Comparison of ENCODE assay signal across 1 cellular context in the genomic region with DNA sequence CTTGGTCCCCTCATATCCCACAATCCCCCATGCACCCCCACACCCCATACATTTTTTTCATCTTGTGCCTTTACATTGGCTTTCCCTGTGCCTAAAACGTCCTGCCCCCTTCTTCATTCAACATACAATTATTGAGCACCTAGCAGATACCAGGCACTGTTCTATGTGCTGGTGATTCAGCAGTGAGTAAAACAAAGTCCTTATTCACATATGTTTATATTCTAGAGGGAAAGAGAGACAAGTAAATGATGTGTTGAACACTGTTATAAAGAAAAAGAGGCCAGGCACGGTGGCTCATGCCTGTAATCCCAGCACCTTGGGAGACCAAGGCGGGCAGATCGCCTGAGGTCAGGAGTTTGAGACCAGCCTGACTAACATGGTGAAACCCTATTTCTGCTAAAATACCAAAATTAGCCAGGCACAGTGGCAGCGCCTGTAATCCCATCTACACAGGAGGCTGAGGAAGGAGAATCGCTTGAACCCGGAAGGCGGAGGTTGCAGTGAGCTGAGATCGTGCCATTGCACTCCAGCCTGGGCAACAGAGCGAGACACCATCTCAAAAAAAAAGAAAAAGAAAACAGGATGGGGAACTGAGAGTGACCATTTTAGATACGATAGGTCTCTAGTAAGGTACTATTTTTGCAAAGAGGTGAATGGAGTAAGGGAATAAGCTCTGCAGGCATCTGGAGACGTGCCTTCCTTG.
TF ChIP-seq lines count a peak whose summit lies in the region.

No MANE protein-coding gene starts in this region.

TF ChIP-seq in GM12878, 131 proteins besides CTCF, POLR2A, EP300 and RAD21 (continued from another document):
- TF ChIP-seq ETV6 (conservative IDR thresholded peaks at IDR 0.05 in 1 of 2, IDR thresholded peaks at IDR 0.05 in 1 of 2; ENCODE audit: borderline replicate concordance in 1 of 2, low read depth in 1 of 2) (no peak), DPF2 (IDR thresholded peaks at IDR 0.05) (no peak; the same call in 1 of the 2 replicates), NR2C2 (IDR thresholded peaks at IDR 0.05; ENCODE audit: borderline replicate concordance, control insufficient read depth, insufficient read length, low read depth) (no peak), GABPA (IDR thresholded peaks at IDR 0.05; ENCODE audit: low read depth) (no peak), IRF3 (IDR thresholded peaks at IDR 0.05) (no peak)
